ENCODE assay signal across 1 cellular context in the genomic region with DNA sequence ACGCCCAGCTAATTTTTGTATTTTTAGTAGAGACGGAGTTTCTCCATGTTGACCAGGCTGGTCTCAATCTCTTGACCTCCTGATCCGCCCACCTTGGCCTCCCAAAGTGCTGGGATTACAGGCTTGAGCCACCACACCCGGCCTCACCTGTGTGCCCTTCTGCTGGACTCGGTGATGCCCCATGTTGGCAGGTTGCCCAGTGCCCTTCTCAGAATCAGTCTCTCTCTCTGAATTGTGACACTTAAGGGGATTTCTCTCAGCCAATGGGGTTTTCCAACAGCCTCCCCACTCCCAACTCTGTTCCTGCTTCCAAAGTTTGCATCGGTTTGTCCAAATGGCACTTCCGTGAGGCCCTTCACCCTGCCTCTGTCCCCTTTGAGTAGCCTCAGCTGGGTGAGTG.
TF ChIP-seq lines count a peak whose summit lies in the region.

No MANE protein-coding gene starts in this region.

TF ChIP-seq in K562, 482 proteins besides CTCF, POLR2A, EP300 and RAD21:
- peak; percentile 50; the same call in 1 of the 2 replicates for TF ChIP-seq NFIC (IDR thresholded peaks at IDR 0.05)
- 0 out of 2 replicates have a peak, but pooled peaks have one; percentile 15 for TF ChIP-seq CEBPG (CRISPR knock-in tag; IDR thresholded peaks at IDR 0.05)
- no peak for TF ChIP-seq CEBPG (tag; conservative IDR thresholded peaks at IDR 0.05 in 1 of 2, IDR thresholded peaks at IDR 0.05 in 1 of 2)
- TF ChIP-seq HSF4 (CRISPR knock-in tag; IDR thresholded peaks at IDR 0.05; ENCODE audit: borderline replicate concordance): no peak
